In genomic region chr6:54886932-54887584, GRCh38 we compare ENCODE assay signal across 29 cellular contexts. TPM values are rescaled to one million over a fixed set of nuclear protein-coding genes. Genes with fewer than 3 reads are reported as not detected.
"Had no signal": no experiment of that assay in that cellular context is flagged by ENCODE, and none has a peak within 500 bp of the region (broad histone marks: within the 10 kb centered on the region; RNA-seq: fewer than 3 reads in every experiment).

No MANE protein-coding gene starts in this region.

- H2AFZ ChIP-seq: PC-9 had no signal

- H3K4me2 ChIP-seq: PC-9 had no signal

- H3K27me3 ChIP-seq: adrenal gland, body of pancreas, breast epithelium, MG63 had no signal

- FAIRE-seq: astrocyte had no signal

- H3K4me1 ChIP-seq: adrenal gland, breast epithelium had no signal

- H3K36me3 ChIP-seq: adrenal gland, breast epithelium, MG63 had no signal

- H3K27me3 Mint-ChIP-seq: activated CD4-positive, alpha-beta T cell treated with anti-CD3 and anti-CD28 coated beads, Interleukin-2, amount 10 ng/mL, durations not matched to agents 24 days and 14 days; activated T-cell treated with anti-CD3 and anti-CD28 coated beads, Interleukin-2, amount 50 U/mL, for 24 hours had no signal

- H3K27ac Mint-ChIP-seq: activated CD4-positive, alpha-beta T cell treated with anti-CD3 and anti-CD28 coated beads, Interleukin-2, amount 10 ng/mL, durations not matched to agents 24 days and 14 days; activated CD8-positive, alpha-beta T cell treated with anti-CD3 and anti-CD28 coated beads, Interleukin-2, amount 10 ng/mL, durations not matched to agents 7 days and 5 days; activated naive CD4-positive, alpha-beta T cell treated with anti-CD3 and anti-CD28 coated beads for 36 hours; activated naive CD4-positive, alpha-beta T cell treated with anti-CD3 and anti-CD28 coated beads, Interleukin-2, amount 50 U/mL, for 72 hours; activated T-cell treated with anti-CD3 and anti-CD28 coated beads, Interleukin-2, amount 50 U/mL, for 24 hours had no signal

- H3K4me1 Mint-ChIP-seq: activated CD4-positive, alpha-beta T cell treated with anti-CD3 and anti-CD28 coated beads, Interleukin-2, amount 10 ng/mL, durations not matched to agents 24 days and 14 days had no signal

- H3K27ac ChIP-seq: adrenal gland, body of pancreas, breast epithelium, PC-9 had no signal

- ATAC-seq: activated CD8-positive, alpha-beta T cell treated with anti-CD3 and anti-CD28 coated beads, Interleukin-2, amount 10 ng/mL, durations not matched to agents 7 days and 5 days; activated naive CD4-positive, alpha-beta T cell treated with anti-CD3 and anti-CD28 coated beads, Interleukin-2, amount 50 U/mL, for 72 hours; body of pancreas had no signal

- H3K4me3 Mint-ChIP-seq: activated CD4-positive, alpha-beta T cell treated with anti-CD3 and anti-CD28 coated beads, Interleukin-2, amount 10 ng/mL, durations not matched to agents 24 days and 14 days; activated CD8-positive, alpha-beta T cell treated with anti-CD3 and anti-CD28 coated beads, Interleukin-2, amount 10 ng/mL, durations not matched to agents 7 days and 5 days; activated naive CD4-positive, alpha-beta T cell treated with anti-CD3 and anti-CD28 coated beads for 36 hours; activated T-cell treated with anti-CD3 and anti-CD28 coated beads, Interleukin-2, amount 50 U/mL, for 24 hours had no signal

- H3K4me3 ChIP-seq: adrenal gland, body of pancreas, breast epithelium, MG63, PC-9 had no signal

- H3K9me3 ChIP-seq: body of pancreas, breast epithelium, MG63 had no signal

- DNase-seq: activated CD4-positive, alpha-beta T cell treated with anti-CD3 and anti-CD28 coated beads, Interleukin-2, amount 10 ng/mL, durations not matched to agents 24 days and 14 days; activated CD4-positive, alpha-beta T cell treated with anti-CD3 and anti-CD28 coated beads, Interleukin-2, amount 50 U/mL, for 4 hours; activated CD8-positive, alpha-beta T cell treated with anti-CD3 and anti-CD28 coated beads, Interleukin-2, amount 10 ng/mL, durations not matched to agents 7 days and 5 days; activated gamma-delta T cell treated with Interleukin-2 at 50 U/mL for 16 hours; activated naive CD4-positive, alpha-beta T cell treated with anti-CD3 and anti-CD28 coated beads for 36 hours; activated T-cell treated with anti-CD3 and anti-CD28 coated beads, Interleukin-2, amount 50 U/mL, for 24 hours; adrenal gland; body of pancreas; Kasumi-1; KG1; MG63; NCI-H1048; NCI-H1105 treated with DMSO at 0.1 percent for 48 hours; NCI-H1436; NCI-H1694; NCI-H1930; NCI-H2081 treated with DMSO at 0.1 percent for 48 hours; NCI-H226; NCI-H446 treated with DMSO at 0.1 percent for 48 hours; NCI-H524; NK-92 treated with Interleukin-12 subunit alpha and Interleukin-12 subunit beta, amount 100 ng/mL, for 24 hours; PC-9; Right ventricle myocardium superior; T1000 had no signal

RNA-seq across cellular contexts. Expression of gene FAM83B, which starts 40.5 kb away (rescaled TPM):
- total RNA-seq: activated CD4-positive, alpha-beta T cell treated with anti-CD3 and anti-CD28 coated beads, Interleukin-2, amount 10 ng/mL, durations not matched to agents 24 days and 14 days; activated CD8-positive, alpha-beta T cell treated with anti-CD3 and anti-CD28 coated beads, Interleukin-2, amount 10 ng/mL, durations not matched to agents 7 days and 5 days; activated naive CD4-positive, alpha-beta T cell treated with anti-CD3 and anti-CD28 coated beads for 36 hours; activated naive CD4-positive, alpha-beta T cell treated with anti-CD3 and anti-CD28 coated beads, Interleukin-2, amount 50 U/mL, for 72 hours; adrenal gland; T-helper 1 cell treated with Interleukin-12 subunit alpha and Interleukin-12 subunit beta and Interleukin-4 antibody, amounts not matched to agents 30 ng/mL and 1 ng/mL, for 36 hours; T-helper 2 cell treated with Interferon-gamma antibody and Interleukin-4, amounts not matched to agents 100 ng/mL and 5 ng/mL, for 36 hours had no signal
- polyA plus RNA-seq: adrenal gland had no signal
